21 cellular contexts compared by ENCODE assay signal in genomic region chr2:118832071-118832790, GRCh38. TPM values are rescaled to one million over a fixed set of nuclear protein-coding genes. Genes with fewer than 3 reads are reported as not detected.
"Had no signal": no experiment of that assay in that cellular context is flagged by ENCODE, and none has a peak within 500 bp of the region (broad histone marks: within the 10 kb centered on the region; RNA-seq: fewer than 3 reads in every experiment).

No MANE protein-coding gene starts in this region.

- H3K9me3 ChIP-seq: heart left ventricle, prostate gland, tibial artery, upper lobe of left lung, uterus had no signal

- H3K9me3 Mint-ChIP-seq: natural killer cell treated with Interleukin-12 subunit alpha and Interleukin-12 subunit beta and Interleukin-15 and Interleukin-18, amount 100 ng/mL, for 72 hours had no signal

- H3K4me3 ChIP-seq: dorsolateral prefrontal cortex, heart left ventricle, prostate gland, smooth muscle cell, tibial artery, upper lobe of left lung, uterus had no signal

- H3K27ac ChIP-seq: dorsolateral prefrontal cortex, heart left ventricle, parathyroid adenoma, prostate gland, tibial artery, upper lobe of left lung, uterus had no signal

- H3K36me3 ChIP-seq: heart left ventricle, prostate gland, tibial artery, upper lobe of left lung, uterus had no signal

- H3K4me1 ChIP-seq: prostate gland had no signal

- H3K4me2 ChIP-seq: smooth muscle cell had no signal

- H3K4me3 Mint-ChIP-seq: natural killer cell treated with Interleukin-12 subunit alpha and Interleukin-12 subunit beta and Interleukin-15 and Interleukin-18, amount 100 ng/mL, for 72 hours had no signal

- ATAC-seq: heart left ventricle; natural killer cell treated with Interleukin-12 subunit alpha and Interleukin-12 subunit beta and Interleukin-15 and Interleukin-18, amount 100 ng/mL, for 72 hours had no signal

- H3K79me2 ChIP-seq: parathyroid adenoma had no signal

- DNase-seq: cortex of kidney; dorsolateral prefrontal cortex; effector CD8-positive, alpha-beta T cell; heart left ventricle; hippocampal formation; kidney glomerular epithelial cell; midbrain; stimulated activated CD4-positive, alpha-beta T cell treated with anti-CD3 and anti-CD28 coated beads, Interleukin-2, amount 100 ng/mL, for 48 hours; stimulated activated naive CD4-positive, alpha-beta T cell treated with Interleukin-2 at 50 U/mL for 16 hours; tibial artery; upper lobe of left lung; uterus had no signal

- H3K27ac Mint-ChIP-seq: natural killer cell treated with Interleukin-12 subunit alpha and Interleukin-12 subunit beta and Interleukin-15 and Interleukin-18, amount 100 ng/mL, for 72 hours had no signal

- H2AFZ ChIP-seq: parathyroid adenoma had no signal

- H3K36me3 Mint-ChIP-seq: natural killer cell treated with Interleukin-12 subunit alpha and Interleukin-12 subunit beta and Interleukin-15 and Interleukin-18, amount 100 ng/mL, for 72 hours had no signal

- H3K9ac ChIP-seq: parathyroid adenoma had no signal

RNA-seq across cellular contexts. Expression of gene EN1, which starts 15.2 kb away (rescaled TPM):
- total RNA-seq: fibroblast of lung; frontal cortex; glomerular endothelial cell; natural killer cell treated with Interleukin-12 subunit alpha and Interleukin-12 subunit beta and Interleukin-15 and Interleukin-18, amount 100 ng/mL, for 72 hours; renal cortical epithelial cell; uterus had no signal
- polyA plus RNA-seq: esophagus, fibroblast of lung, heart left ventricle had no signal
